Comparison of ENCODE assay signal across 8 cellular contexts in the genomic region with DNA sequence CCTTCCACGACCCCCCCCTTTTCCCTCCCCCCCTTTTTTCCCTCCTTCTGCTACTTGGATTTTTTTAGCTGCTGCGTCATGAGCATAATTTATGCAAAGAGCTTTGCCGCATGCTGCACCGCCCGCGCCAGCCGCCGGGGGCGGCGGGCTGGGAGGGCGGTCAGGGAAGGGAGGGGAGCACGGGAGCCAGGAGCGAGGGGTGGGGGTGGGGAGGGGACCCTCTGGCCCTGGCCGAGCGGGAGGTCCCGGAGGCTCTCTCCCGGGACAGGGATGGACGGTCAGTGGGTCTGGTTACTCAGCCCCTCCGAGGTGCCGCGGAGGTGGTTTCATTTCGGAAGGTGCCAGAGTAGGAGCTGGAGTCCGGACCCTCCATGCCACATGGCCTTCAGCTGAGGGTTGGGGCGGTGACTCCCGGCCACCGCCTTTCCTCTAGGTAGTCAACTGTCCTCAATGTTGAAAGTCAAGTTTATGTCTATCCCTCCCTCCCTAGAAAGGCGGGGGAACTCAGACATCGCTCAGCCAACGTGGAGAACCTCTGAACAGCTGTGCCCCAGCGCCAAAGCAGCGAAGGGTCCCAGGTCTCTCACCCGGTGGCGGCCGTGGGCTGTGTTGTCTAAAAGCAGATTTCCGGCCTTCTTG. TPM values are rescaled to one million over a fixed set of nuclear protein-coding genes. Genes with fewer than 3 reads are reported as not detected.
A peak's percentile ranks its signal among the peaks of the same experiment; 100 is the strongest.
DNase-seq lines count a peak whose midpoint lies in the region; ATAC-seq and TF ChIP-seq lines count a peak whose summit lies in the region.

A gene with protein sequence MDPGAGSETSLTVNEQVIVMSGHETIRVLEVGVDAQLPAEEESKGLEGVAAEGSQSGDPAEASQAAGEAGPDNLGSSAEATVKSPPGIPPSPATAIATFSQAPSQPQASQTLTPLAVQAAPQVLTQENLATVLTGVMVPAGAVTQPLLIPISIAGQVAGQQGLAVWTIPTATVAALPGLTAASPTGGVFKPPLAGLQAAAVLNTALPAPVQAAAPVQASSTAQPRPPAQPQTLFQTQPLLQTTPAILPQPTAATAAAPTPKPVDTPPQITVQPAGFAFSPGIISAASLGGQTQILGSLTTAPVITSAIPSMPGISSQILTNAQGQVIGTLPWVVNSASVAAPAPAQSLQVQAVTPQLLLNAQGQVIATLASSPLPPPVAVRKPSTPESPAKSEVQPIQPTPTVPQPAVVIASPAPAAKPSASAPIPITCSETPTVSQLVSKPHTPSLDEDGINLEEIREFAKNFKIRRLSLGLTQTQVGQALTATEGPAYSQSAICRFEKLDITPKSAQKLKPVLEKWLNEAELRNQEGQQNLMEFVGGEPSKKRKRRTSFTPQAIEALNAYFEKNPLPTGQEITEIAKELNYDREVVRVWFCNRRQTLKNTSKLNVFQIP (minus strand): TSS at position 95 of the 639 bp plus-strand sequence. CDS start 11,226 bp downstream, outside the sequence.

- POLR2A ChIA-PET in GM10248 (lab: Yijun Ruan, JAX) (interaction anchor here (0.6 to 1.4 kb wide), 7 partner anchors 11 to 135 kb away, joined by 3 to 11 read pairs (median 6); a partner anchor contains a TSS), HEK293 (lab: Yijun Ruan, JAX) (interaction anchor here (0.6 to 4.0 kb wide), 21 partner anchors 9 to 1513 kb away, joined by 3 to 36 read pairs (median 5); a partner anchor contains a TSS)

- H3K4me1 Mint-ChIP-seq in progenitor cell of endocrine pancreas (ENCODE audit: low read depth), result peaks cover 12% of the 10 kb centered on the region

- ATAC-seq in left ventricle myocardium superior, result peak; percentile 93

- H3K27ac ChIP-seq in HEK293 (ENCODE audit: extremely low read depth, low read depth, low read length) (peak within 1 kb of the TSS; percentile 91), urinary bladder (ENCODE audit: low read depth) (peak within 1 kb of the TSS; percentile 91)

- peak within 1 kb of the TSS; percentile 96 for H3K27ac Mint-ChIP-seq in progenitor cell of endocrine pancreas

- H3K36me3 Mint-ChIP-seq in progenitor cell of endocrine pancreas (ENCODE audit: insufficient read depth), result no peaks in the 10 kb centered on the region

- no peaks in the 10 kb centered on the region for H3K9me3 ChIP-seq in HEK293 (ENCODE audit: control insufficient read depth, insufficient read depth, low read depth, low read length)

- TF ChIP-seq CTCF in GM10248 (IDR thresholded peaks at IDR 0.05; ENCODE audit: control extremely low read depth, extremely low read depth, low read depth, missing control alignments) (peak; percentile 19), HEK293 (tag by site-specific recombination; IDR thresholded peaks at IDR 0.05) (peak; percentile 31; the same call in 1 of the 2 replicates), progenitor cell of endocrine pancreas (IDR thresholded peaks at IDR 0.05; ENCODE audit: unreplicated experiment) (peak; percentile 63)

- DNase-seq in GM10248 (ENCODE audit: extremely low spot score), result peak; percentile 86
- peak; percentile 84 for DNase-seq in NAMALWA (ENCODE audit: low spot score)
- peak; percentile 70 for DNase-seq in SW480 (ENCODE audit: low spot score)
- peak; percentile 65 for DNase-seq in amniotic stem cell (lab: John Stamatoyannopoulos, UW)
- DNase-seq in left ventricle myocardium superior, result peak; percentile 83
- DNase-seq in progenitor cell of endocrine pancreas (ENCODE audit: low spot score, unreplicated experiment), result peak; percentile 66

- H3K4me3 ChIP-seq in HEK293 (ENCODE audit: low read depth, low read length), result peak within 1 kb of the TSS; percentile 65
- peak within 1 kb of the TSS; percentile 97 for H3K4me3 ChIP-seq in urinary bladder (ENCODE audit: low read depth, low read length)

- H3K27me3 Mint-ChIP-seq in progenitor cell of endocrine pancreas, result no peaks in the 10 kb centered on the region

- H3K9me3 Mint-ChIP-seq in progenitor cell of endocrine pancreas (ENCODE audit: low read depth), result no peaks in the 10 kb centered on the region

- CTCF ChIA-PET in GM10248 (lab: Yijun Ruan, JAX) (interaction anchor here (0.8 to 3.1 kb wide), 18 partner anchors 9 to 192 kb away, joined by 3 to 20 read pairs (median 4); a partner anchor contains a TSS), HEK293 (lab: Yijun Ruan, JAX) (interaction anchor here (0.6 to 1.9 kb wide), 12 partner anchors 10 to 813 kb away, joined by 3 to 12 read pairs (median 4); a partner anchor contains a TSS)

- peaks cover 9% of the 10 kb centered on the region for H3K4me1 ChIP-seq in HEK293 (ENCODE audit: control insufficient read depth, insufficient read depth, low read length)
- H3K4me1 ChIP-seq in urinary bladder (ENCODE audit: insufficient read depth), result no peaks in the 10 kb centered on the region

- H3K4me3 Mint-ChIP-seq in progenitor cell of endocrine pancreas (ENCODE audit: low read depth), result peak within 1 kb of the TSS; percentile 76

- no peaks in the 10 kb centered on the region for H3K36me3 ChIP-seq in HEK293 (ENCODE audit: control insufficient read depth in 2 of 2, insufficient read depth in 1 of 2, low read length in 2 of 2)
- H3K36me3 ChIP-seq in urinary bladder (ENCODE audit: insufficient read depth), result no peaks in the 10 kb centered on the region

- intact Hi-C loops in left ventricle myocardium superior (cut with micrococcal nuclease), result no loop called here

- under 1% methylated on average over 35 of the region's 35 CpGs for WGBS in urinary bladder

TF ChIP-seq in HEK293, 187 proteins besides CTCF, POLR2A, EP300 and RAD21 (continues in another document):
- no peak for TF ChIP-seq ZNF19 (tag by site-specific recombination; IDR thresholded peaks at IDR 0.05; ENCODE audit: low read depth)
- TF ChIP-seq EGR2 (tag by site-specific recombination; IDR thresholded peaks at IDR 0.05; ENCODE audit: low read depth), result peak; percentile 66
- peak; percentile 77 for TF ChIP-seq ZNF335 (tag by site-specific recombination; conservative IDR thresholded peaks at IDR 0.05)
- TF ChIP-seq ZNF132 (tag by site-specific recombination; IDR thresholded peaks at IDR 0.05; ENCODE audit: borderline replicate concordance), result no peak
- TF ChIP-seq ZNF747 (tag by site-specific recombination; IDR thresholded peaks at IDR 0.05), result no peak
- no peak for TF ChIP-seq ZNF561 (tag by site-specific recombination; IDR thresholded peaks at IDR 0.05; ENCODE audit: borderline replicate concordance)
- no peak for TF ChIP-seq ZNF394 (tag by site-specific recombination; IDR thresholded peaks at IDR 0.05; ENCODE audit: borderline replicate concordance)
- peak; percentile 11; the same call in 1 of the 2 replicates for TF ChIP-seq ZBTB8A (tag by site-specific recombination; IDR thresholded peaks at IDR 0.05)
- TF ChIP-seq ZNF785 (tag by site-specific recombination; IDR thresholded peaks at IDR 0.05), result no peak
- no peak for TF ChIP-seq ZNF133 (tag by site-specific recombination; IDR thresholded peaks at IDR 0.05)
- TF ChIP-seq ZNF521 (tag by site-specific recombination; IDR thresholded peaks at IDR 0.05), result no peak
- no peak for TF ChIP-seq ZNF223 (tag by site-specific recombination; IDR thresholded peaks at IDR 0.05)
- no peak for TF ChIP-seq ZNF768 (tag by site-specific recombination; IDR thresholded peaks at IDR 0.05)
- no peak for TF ChIP-seq ZNF174 (tag by site-specific recombination; IDR thresholded peaks at IDR 0.05)
- TF ChIP-seq ZFHX2 (tag by site-specific recombination; conservative IDR thresholded peaks at IDR 0.05), result peak; percentile 58
- TF ChIP-seq ZFP37 (tag by site-specific recombination; IDR thresholded peaks at IDR 0.05), result no peak
- TF ChIP-seq, protein P1, sequence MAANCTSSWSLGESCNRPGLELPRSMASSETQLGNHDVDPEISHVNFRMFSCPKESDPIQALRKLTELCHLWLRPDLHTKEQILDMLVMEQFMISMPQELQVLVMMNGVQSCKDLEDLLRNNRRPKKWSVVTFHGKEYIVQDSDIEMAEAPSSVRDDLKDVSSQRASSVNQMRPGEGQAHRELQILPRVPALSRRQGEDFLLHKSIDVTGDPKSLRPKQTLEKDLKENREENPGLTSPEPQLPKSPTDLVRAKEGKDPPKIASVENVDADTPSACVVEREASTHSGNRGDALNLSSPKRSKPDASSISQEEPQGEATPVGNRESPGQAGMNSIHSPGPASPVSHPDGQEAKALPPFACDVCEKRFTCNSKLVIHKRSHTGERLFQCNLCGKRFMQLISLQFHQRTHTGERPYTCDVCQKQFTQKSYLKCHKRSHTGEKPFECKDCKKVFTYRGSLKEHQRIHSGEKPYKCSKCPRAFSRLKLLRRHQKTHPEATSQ (tag by site-specific recombination; IDR thresholded peaks at IDR 0.05), result 0 out of 2 replicates have a peak, but pooled peaks have one; percentile 26
- TF ChIP-seq ZIC2 (tag by site-specific recombination; IDR thresholded peaks at IDR 0.05), result peak; percentile 40
- no peak for TF ChIP-seq ZNF324 (tag by site-specific recombination; IDR thresholded peaks at IDR 0.05)
- TF ChIP-seq ZNF214 (tag by site-specific recombination; IDR thresholded peaks at IDR 0.05; ENCODE audit: borderline replicate concordance), result no peak
- TF ChIP-seq ZNF112 (tag by site-specific recombination; IDR thresholded peaks at IDR 0.05), result no peak
- TF ChIP-seq ZNF585B (tag by site-specific recombination; IDR thresholded peaks at IDR 0.05), result no peak
- no peak for TF ChIP-seq ZSCAN16 (tag by site-specific recombination; IDR thresholded peaks at IDR 0.05)
- peak; percentile 63 for TF ChIP-seq ZNF341 (tag by site-specific recombination; IDR thresholded peaks at IDR 0.05; ENCODE audit: low read depth)
- TF ChIP-seq, protein P2, sequence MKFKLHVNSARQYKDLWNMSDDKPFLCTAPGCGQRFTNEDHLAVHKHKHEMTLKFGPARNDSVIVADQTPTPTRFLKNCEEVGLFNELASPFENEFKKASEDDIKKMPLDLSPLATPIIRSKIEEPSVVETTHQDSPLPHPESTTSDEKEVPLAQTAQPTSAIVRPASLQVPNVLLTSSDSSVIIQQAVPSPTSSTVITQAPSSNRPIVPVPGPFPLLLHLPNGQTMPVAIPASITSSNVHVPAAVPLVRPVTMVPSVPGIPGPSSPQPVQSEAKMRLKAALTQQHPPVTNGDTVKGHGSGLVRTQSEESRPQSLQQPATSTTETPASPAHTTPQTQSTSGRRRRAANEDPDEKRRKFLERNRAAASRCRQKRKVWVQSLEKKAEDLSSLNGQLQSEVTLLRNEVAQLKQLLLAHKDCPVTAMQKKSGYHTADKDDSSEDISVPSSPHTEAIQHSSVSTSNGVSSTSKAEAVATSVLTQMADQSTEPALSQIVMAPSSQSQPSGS (tag by site-specific recombination; IDR thresholded peaks at IDR 0.05; ENCODE audit: low read depth), result no peak

RNA-seq across cellular contexts. Expression of the gene that starts here (rescaled TPM):
- total RNA-seq in left ventricle myocardium superior (9.9 TPM), progenitor cell of endocrine pancreas (8.2 and 11.6 TPM in 2 replicates), urinary bladder (4.3 TPM)
- polyA plus RNA-seq in urinary bladder, result 10.6 TPM

Comparison
In these comparisons a context has a peak if more than half of its experiments do, and no peak if none do; other contexts are left out.
1. Peak in every context shown above with its lines: DNase-seq, ATAC-seq, H3K4me3 ChIP-seq and H3K27ac ChIP-seq.